8 cellular contexts compared by ENCODE assay signal in genomic region chr6:128882991-128883571, GRCh38. TPM values are rescaled to one million over a fixed set of nuclear protein-coding genes. Genes with fewer than 3 reads are reported as not detected.
A peak's percentile ranks its signal among the peaks of the same experiment; 100 is the strongest.
DNase-seq lines count a peak whose midpoint lies in the region; ATAC-seq and TF ChIP-seq lines count a peak whose summit lies in the region.

Gene LAMA2 (plus strand): TSS chr6:128883138. CDS start chr6:128883246, 108 bp downstream.

- intact Hi-C loops in cardiac septum (cut with DNase I), result loop anchor here (5.0 to 10.0 kb wide), 2 partner anchors 56 to 252 kb away; no protein-coding TSS in a partner anchor

- DNase-seq in H7 (peak; percentile 80), cardiac septum (ENCODE audit: low spot score) (peak; percentile 94), osteoblast (ENCODE audit: insufficient read length, low spot score, missing footprints) (peak; percentile 64), SIG-M5 treated with dmso at 0.1 percent for 504 hours (lab: John Stamatoyannopoulos, UW; ENCODE audit: unreplicated experiment) (no peak), KG1 (lab: John Stamatoyannopoulos, UW) (no peak)
- DNase-seq in activated naive CD8-positive, alpha-beta T cell treated with anti-CD3 and anti-CD28 coated beads for 36 hours, result peak; percentile 24

- H3K4me2 ChIP-seq in osteoblast (ENCODE audit: insufficient read depth, low read length), result peak within 1 kb of the TSS; percentile 85

- H3K4me1 Mint-ChIP-seq in activated naive CD8-positive, alpha-beta T cell treated with anti-CD3 and anti-CD28 coated beads for 36 hours, result peaks cover 3% of the 10 kb centered on the region

- peak within 1 kb of the TSS; percentile 18 for H3K27ac ChIP-seq in osteoblast (ENCODE audit: low read depth, low read length)

- H3K4me3 ChIP-seq in H7 (ENCODE audit: insufficient read depth, low read depth, low read length) (peak within 1 kb of the TSS; percentile 68), osteoblast (ENCODE audit: insufficient read depth, low read length) (peak within 1 kb of the TSS; percentile 76)

- ATAC-seq in HG03196 (IDR thresholded peaks at IDR 0.05; ENCODE audit: unreplicated experiment) (no peak), GM21786 (IDR thresholded peaks at IDR 0.05; ENCODE audit: unreplicated experiment) (no peak)

- TF ChIP-seq CTCF in osteoblast (IDR thresholded peaks at IDR 0.05; ENCODE audit: extremely low read depth, low read depth, low read length), result no peak

- peak within 1 kb of the TSS; percentile 55 for H3K4me3 Mint-ChIP-seq in activated naive CD8-positive, alpha-beta T cell treated with anti-CD3 and anti-CD28 coated beads for 36 hours

- no peaks in the 10 kb centered on the region; the same call in 1 of the 2 replicates for H3K27me3 ChIP-seq in H7 (ENCODE audit: control insufficient read depth, insufficient read depth, low read length)
- no peaks in the 10 kb centered on the region for H3K27me3 ChIP-seq in osteoblast (ENCODE audit: insufficient read depth, low read length)

- H3K27ac Mint-ChIP-seq in activated naive CD8-positive, alpha-beta T cell treated with anti-CD3 and anti-CD28 coated beads for 36 hours, result no peak within 1 kb of the TSS

- peaks cover 5% of the 10 kb centered on the region for H3K4me1 ChIP-seq in osteoblast (ENCODE audit: insufficient read depth, low read length)

- H3K9me3 ChIP-seq in osteoblast (ENCODE audit: low read depth, low read length), result no peaks in the 10 kb centered on the region

- peaks cover 41% of the 10 kb centered on the region for H3K27me3 Mint-ChIP-seq in activated naive CD8-positive, alpha-beta T cell treated with anti-CD3 and anti-CD28 coated beads for 36 hours

- H3K9me3 Mint-ChIP-seq in activated naive CD8-positive, alpha-beta T cell treated with anti-CD3 and anti-CD28 coated beads for 36 hours, result no peaks in the 10 kb centered on the region

- no peaks in the 10 kb centered on the region for H4K20me1 ChIP-seq in osteoblast (ENCODE audit: insufficient read depth, low read length)

- H3K36me3 Mint-ChIP-seq in activated naive CD8-positive, alpha-beta T cell treated with anti-CD3 and anti-CD28 coated beads for 36 hours, result no peaks in the 10 kb centered on the region

- H3K36me3 ChIP-seq in H7 (replicated peaks; ENCODE audit: control insufficient read depth, insufficient read depth, low read length) (no peaks in the 10 kb centered on the region), osteoblast (ENCODE audit: insufficient read depth, low read length) (no peaks in the 10 kb centered on the region)

- H2AFZ ChIP-seq in osteoblast (ENCODE audit: low read length), result peak within 1 kb of the TSS; percentile 96

- H3K79me2 ChIP-seq in osteoblast (ENCODE audit: insufficient read depth, low read length), result no peaks in the 10 kb centered on the region

RNA-seq across cellular contexts. Expression of gene LAMA2, which starts in this region (rescaled TPM):
- total RNA-seq in H7 (2014; rRNA removed; shearing (Covaris generic)), result 2.2 and 2.8 TPM in 2 replicates
- 1 to 10 TPM; 2.0 to 3.0 TPM for total RNA-seq in activated naive CD8-positive, alpha-beta T cell treated with anti-CD3 and anti-CD28 coated beads for 36 hours
- total RNA-seq in cardiac septum (344 TPM), osteoblast (3.5 and 9.4 TPM in 2 replicates)

Comparison
In these comparisons a context has a peak if more than half of its experiments do, and no peak if none do; other contexts are left out.
1. RNA of gene LAMA2 (total RNA-seq): 344 TPM in cardiac septum (single experiment); 3.5 to 9.4 TPM in osteoblast, 2.0 to 3.0 TPM in activated naive CD8-positive, alpha-beta T cell treated with anti-CD3 and anti-CD28 coated beads for 36 hours and 2.2 to 2.8 TPM in H7; every median in the first group is over 10 times any median in the second.
2. DNase-seq: peak in H7 (single experiment), activated naive CD8-positive, alpha-beta T cell treated with anti-CD3 and anti-CD28 coated beads for 36 hours (single experiment), cardiac septum (single experiment) and osteoblast (single experiment); none in SIG-M5 treated with dmso at 0.1 percent for 504 hours (single experiment) and KG1 (single experiment).